In the genomic region with DNA sequence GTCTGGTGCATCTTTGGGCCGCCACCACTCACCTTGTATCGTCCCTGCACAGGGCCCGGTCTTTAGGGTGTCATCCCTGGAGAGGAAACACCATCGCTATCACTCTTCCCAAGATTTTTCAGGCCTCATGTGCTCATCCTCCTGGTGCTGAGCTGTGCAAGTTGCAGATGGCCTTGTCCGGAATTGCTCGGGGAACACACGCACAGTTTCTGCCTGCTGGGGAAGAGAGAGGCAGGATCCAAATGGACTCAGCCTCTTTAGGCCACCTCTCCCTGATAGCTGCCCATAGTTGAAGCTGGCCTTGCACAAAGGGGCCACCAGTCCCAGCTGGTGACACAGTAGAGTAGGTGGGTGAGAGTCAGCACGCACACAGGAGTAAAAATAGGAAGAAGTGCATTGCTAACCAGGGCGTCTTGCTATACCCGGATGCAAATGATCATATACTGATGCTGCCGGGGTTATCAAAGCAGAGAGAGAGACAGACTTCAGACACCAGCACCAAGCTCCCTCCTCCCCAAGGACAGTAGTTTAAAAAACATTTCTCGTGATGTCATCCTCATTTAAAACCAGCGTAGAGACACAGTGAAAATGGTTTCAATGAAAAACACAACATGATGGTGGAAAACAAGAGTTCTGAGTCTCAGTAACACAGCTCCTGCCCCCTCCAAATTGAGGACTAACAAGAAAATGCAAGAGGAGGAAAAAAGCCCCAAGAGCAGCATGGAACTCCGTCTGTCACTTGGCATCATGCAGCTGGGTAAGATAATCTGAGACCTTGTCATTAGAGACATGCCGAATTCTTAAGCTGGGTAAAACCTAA, we compare ENCODE assay signal across 1 cellular context.
TF ChIP-seq lines count a peak whose summit lies in the region.

No MANE protein-coding gene starts in this region.

TF ChIP-seq in K562, 482 proteins besides CTCF, POLR2A, EP300 and RAD21:
- TF ChIP-seq, protein P1, sequence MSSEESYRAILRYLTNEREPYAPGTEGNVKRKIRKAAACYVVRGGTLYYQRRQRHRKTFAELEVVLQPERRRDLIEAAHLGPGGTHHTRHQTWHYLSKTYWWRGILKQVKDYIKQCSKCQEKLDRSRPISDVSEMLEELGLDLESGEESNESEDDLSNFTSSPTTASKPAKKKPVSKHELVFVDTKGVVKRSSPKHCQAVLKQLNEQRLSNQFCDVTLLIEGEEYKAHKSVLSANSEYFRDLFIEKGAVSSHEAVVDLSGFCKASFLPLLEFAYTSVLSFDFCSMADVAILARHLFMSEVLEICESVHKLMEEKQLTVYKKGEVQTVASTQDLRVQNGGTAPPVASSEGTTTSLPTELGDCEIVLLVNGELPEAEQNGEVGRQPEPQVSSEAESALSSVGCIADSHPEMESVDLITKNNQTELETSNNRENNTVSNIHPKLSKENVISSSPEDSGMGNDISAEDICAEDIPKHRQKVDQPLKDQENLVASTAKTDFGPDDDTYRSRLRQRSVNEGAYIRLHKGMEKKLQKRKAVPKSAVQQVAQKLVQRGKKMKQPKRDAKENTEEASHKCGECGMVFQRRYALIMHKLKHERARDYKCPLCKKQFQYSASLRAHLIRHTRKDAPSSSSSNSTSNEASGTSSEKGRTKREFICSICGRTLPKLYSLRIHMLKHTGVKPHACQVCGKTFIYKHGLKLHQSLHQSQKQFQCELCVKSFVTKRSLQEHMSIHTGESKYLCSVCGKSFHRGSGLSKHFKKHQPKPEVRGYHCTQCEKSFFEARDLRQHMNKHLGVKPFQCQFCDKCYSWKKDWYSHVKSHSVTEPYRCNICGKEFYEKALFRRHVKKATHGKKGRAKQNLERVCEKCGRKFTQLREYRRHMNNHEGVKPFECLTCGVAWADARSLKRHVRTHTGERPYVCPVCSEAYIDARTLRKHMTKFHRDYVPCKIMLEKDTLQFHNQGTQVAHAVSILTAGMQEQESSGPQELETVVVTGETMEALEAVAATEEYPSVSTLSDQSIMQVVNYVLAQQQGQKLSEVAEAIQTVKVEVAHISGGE (CRISPR knock-in tag; IDR thresholded peaks at IDR 0.05): 0 out of 6 replicates have a peak, but pooled peaks of 1 of the 3 experiments have one; percentile 12
- TF ChIP-seq KDM1A (IDR thresholded peaks at IDR 0.05) (no peak), ZNF766 (CRISPR knock-in tag; conservative IDR thresholded peaks at IDR 0.05) (0 out of 2 replicates have a peak, but pooled peaks have one; percentile 29)
TF ChIP-seq in K562: peak in this region for 2.
